8 cellular contexts compared by ENCODE assay signal in genomic region chr11:71800335-71800953, GRCh38. TPM values are rescaled to one million over a fixed set of nuclear protein-coding genes. Genes with fewer than 3 reads are reported as not detected.
DNase-seq lines count a peak whose midpoint lies in the region; ATAC-seq and TF ChIP-seq lines count a peak whose summit lies in the region.
"Not testable (repeated sequence)": the region's sequence is repeated elsewhere in the genome, so short reads cannot be mapped to it uniquely, and the experiment has no call there.

No MANE protein-coding gene starts in this region.

- not testable (repeated sequence) for H3K27me3 ChIP-seq in right lobe of liver

- H3K4me3 Mint-ChIP-seq in activated T-cell treated with anti-CD3 and anti-CD28 coated beads, Interleukin-2, amount 50 U/mL, for 72 hours; endothelial cell (ENCODE audit: unreplicated experiment): not testable (repeated sequence)

- H3K4me1 Mint-ChIP-seq in activated T-cell treated with anti-CD3 and anti-CD28 coated beads, Interleukin-2, amount 50 U/mL, for 72 hours (ENCODE audit: low read depth); endothelial cell (ENCODE audit: unreplicated experiment): not testable (repeated sequence)

- H3K4me1 ChIP-seq in right lobe of liver = not testable (repeated sequence)

- not testable (repeated sequence) for H3K27ac Mint-ChIP-seq in activated T-cell treated with anti-CD3 and anti-CD28 coated beads, Interleukin-2, amount 50 U/mL, for 72 hours; endothelial cell (ENCODE audit: unreplicated experiment)

- not testable (repeated sequence) for H3K9me3 Mint-ChIP-seq in activated T-cell treated with anti-CD3 and anti-CD28 coated beads, Interleukin-2, amount 50 U/mL, for 72 hours; endothelial cell (ENCODE audit: unreplicated experiment)

- intact Hi-C loops in right lobe of liver (cut with DNase I) = not testable (repeated sequence)

- 53% methylated on average over 4 of the region's 13 CpGs for WGBS in right lobe of liver (ENCODE audit: insufficient coverage, low coverage, low lambda C conversion rate, missing lambda C conversion rate)

- H3K36me3 Mint-ChIP-seq in activated T-cell treated with anti-CD3 and anti-CD28 coated beads, Interleukin-2, amount 50 U/mL, for 72 hours (ENCODE audit: insufficient read depth in 2 of 2); endothelial cell (ENCODE audit: low read depth, unreplicated experiment): not testable (repeated sequence)

- peak; percentile 94 for TF ChIP-seq CTCF in GM13976 (IDR thresholded peaks at IDR 0.05; ENCODE audit: borderline replicate concordance, control extremely low read depth, extremely low read depth, insufficient read depth, missing control alignments)
- peak; percentile 84 for TF ChIP-seq CTCF in endothelial cell (IDR thresholded peaks at IDR 0.05; ENCODE audit: unreplicated experiment)
- TF ChIP-seq CTCF in right lobe of liver (IDR thresholded peaks at IDR 0.05) = peak; percentile 44 to 59 (median 46)

- not testable (repeated sequence) for H3K4me3 ChIP-seq in right lobe of liver

- not testable (repeated sequence) for ATAC-seq in activated T-cell treated with anti-CD3 and anti-CD28 coated beads, Interleukin-2, amount 50 U/mL, for 72 hours (replicated peaks in 1 of 2); right lobe of liver

- DNase-seq in ACHN (peak; percentile 78), GM13976 (ENCODE audit: low spot score) (peak; percentile 75), NCI-H187 treated with DMSO at 0.1 percent for 48 hours (lab: John Stamatoyannopoulos, UW) (peak; percentile 29), SKM-1 (lab: John Stamatoyannopoulos, UW; ENCODE audit: unreplicated experiment) (peak; percentile 4), endothelial cell (ENCODE audit: low spot score) (peak; percentile 89), right lobe of liver (peak in 2 of 3 donors; percentile 42 to 71)
- DNase-seq in activated T-cell treated with anti-CD3 and anti-CD28 coated beads, Interleukin-2, amount 50 U/mL, for 72 hours = peak; percentile 82 to 87
- DNase-seq in stimulated activated CD4-positive, alpha-beta T cell treated with anti-CD3 and anti-CD28 coated beads, Interleukin-15, amount 100 ng/mL, for 48 hours (ENCODE audit: low read depth in 2 of 2) = peak; percentile 60 to 77

- H3K27ac ChIP-seq in right lobe of liver = not testable (repeated sequence)

- H3K9me3 ChIP-seq in right lobe of liver = not testable (repeated sequence)

- TF ChIP-seq POLR2A in right lobe of liver (IDR thresholded peaks at IDR 0.05) = not testable (repeated sequence)

- H3K36me3 ChIP-seq in right lobe of liver = not testable (repeated sequence)

- in situ Hi-C loops in ACHN (cut with HindIII; ENCODE audit: low pct_ligation_motif_present, low pct_unique_long_range_greater_than_20kb, low sequenced_read_pairs); GM13976 (cut with MboI; ENCODE audit: low sequenced_read_pairs, unreplicated experiment): not testable (repeated sequence)

- H3K27me3 Mint-ChIP-seq in activated T-cell treated with anti-CD3 and anti-CD28 coated beads, Interleukin-2, amount 50 U/mL, for 72 hours (ENCODE audit: low read depth); endothelial cell (ENCODE audit: unreplicated experiment): not testable (repeated sequence)

RNA-seq across cellular contexts. Expression of gene DEFB108B, which starts 32.6 kb away (rescaled TPM):
- total RNA-seq in activated T-cell treated with anti-CD3 and anti-CD28 coated beads, Interleukin-2, amount 50 U/mL, for 72 hours = not detected
- total RNA-seq in endothelial cell (ENCODE audit: unreplicated experiment) (not detected), right lobe of liver (not detected)

Comparison
In these comparisons a context has a peak if more than half of its experiments do, and no peak if none do; other contexts are left out.
1. DNase-seq: peak in every context shown above with its lines; median percentile 89 in endothelial cell; 84 in activated T-cell treated with anti-CD3 and anti-CD28 coated beads, Interleukin-2, amount 50 U/mL, for 72 hours; 78 in ACHN; 75 in GM13976; 68 in stimulated activated CD4-positive, alpha-beta T cell treated with anti-CD3 and anti-CD28 coated beads, Interleukin-15, amount 100 ng/mL, for 48 hours; 56 in right lobe of liver; 29 in NCI-H187 treated with DMSO at 0.1 percent for 48 hours; 4 in SKM-1.